Comparison of ENCODE assay signal across 12 cellular contexts in the genomic region with DNA sequence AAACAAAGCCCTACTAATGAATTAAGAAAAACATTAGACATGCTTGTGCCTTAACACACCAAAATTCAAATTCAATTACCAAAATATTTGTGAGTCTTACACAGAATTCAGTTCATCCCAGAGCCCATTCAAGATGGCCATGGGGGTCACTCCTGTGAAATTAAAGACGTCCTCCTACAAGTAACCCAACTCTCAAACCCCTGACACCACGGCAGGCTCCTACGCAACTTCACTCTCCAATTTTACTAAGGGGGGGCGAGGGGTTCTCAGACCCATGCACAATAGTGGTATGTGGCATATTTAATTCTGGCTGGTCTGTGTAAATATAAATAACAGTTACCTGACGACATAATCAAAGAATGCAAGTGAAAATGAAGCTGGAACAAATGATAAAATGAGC. TPM values are rescaled to one million over a fixed set of nuclear protein-coding genes. Genes with fewer than 3 reads are reported as not detected.
DNase-seq lines count a peak whose midpoint lies in the region; ATAC-seq, FAIRE-seq and TF ChIP-seq lines count a peak whose summit lies in the region.
"Had no signal": no experiment of that assay in that cellular context is flagged by ENCODE, and none has a peak within 500 bp of the region (broad histone marks: within the 10 kb centered on the region; RNA-seq: fewer than 3 reads in every experiment).

No MANE protein-coding gene starts in this region.

- H3K4me3 Mint-ChIP-seq in activated CD8-positive, alpha-beta T cell treated with anti-CD3 and anti-CD28 coated beads for 36 hours: peak overlapping the region; percentile 81
- no peak overlapping the region for H3K4me3 Mint-ChIP-seq in activated CD8-positive, alpha-beta T cell treated with anti-CD3 and anti-CD28 coated beads, Interleukin-2, amount 10 ng/mL, durations not matched to agents 7 days and 5 days
- peak overlapping the region; percentile 91 for H3K4me3 Mint-ChIP-seq in activated naive CD8-positive, alpha-beta T cell

- WGBS in trophoblast cell (ENCODE audit: extremely low coverage, insufficient coverage, insufficient read length): no CpG with 5 or more reads among the region's 5 CpGs

- no peak overlapping the region for H3K4ac ChIP-seq in trophoblast cell (ENCODE audit: low read depth, low read length)

- no peak overlapping the region for H4K91ac ChIP-seq in trophoblast cell (ENCODE audit: low read depth, low read length)

- H3K27ac ChIP-seq in subcutaneous abdominal adipose tissue (ENCODE audit: low read depth, low read length): peak overlapping the region; percentile 62
- H3K27ac ChIP-seq in trophoblast cell (ENCODE audit: low read depth, low read length): no peak overlapping the region

- H3K4me1 ChIP-seq in subcutaneous abdominal adipose tissue (ENCODE audit: control insufficient read depth in 5 of 5, insufficient read depth in 5 of 5, low read length in 5 of 5) (peaks cover 0 to 48% (median 42%) of the 10 kb centered on the region in 5 donors), trophoblast cell (ENCODE audit: control insufficient read depth in 1 of 2, insufficient read depth in 2 of 2, low read length in 2 of 2) (peaks cover 0 to 15% of the 10 kb centered on the region in 2 experiments)

- CTCF ChIA-PET in activated CD8-positive, alpha-beta T cell treated with anti-CD3 and anti-CD28 coated beads for 36 hours (lab: Charles Lee): interaction anchor here (1.1 kb wide), 2 partner anchors 9 to 91 kb away, joined by 3 to 5 read pairs; no protein-coding TSS in a partner anchor
- CTCF ChIA-PET in activated CD8-positive, alpha-beta T cell treated with anti-CD3 and anti-CD28 coated beads, Interleukin-2, amount 10 ng/mL, durations not matched to agents 7 days and 5 days (lab: Charles Lee): interaction anchor here (0.8 to 1.5 kb wide), 3 partner anchors 9 to 14 kb away, joined by 3 to 4 read pairs (median 3); no protein-coding TSS in a partner anchor

- H3K9me3 ChIP-seq in iPS-18c (ENCODE audit: control insufficient read depth, insufficient read depth, low read length) (no peaks in the 10 kb centered on the region), subcutaneous abdominal adipose tissue (ENCODE audit: control insufficient read depth in 5 of 5, low read length in 5 of 5) (no peaks in the 10 kb centered on the region), trophoblast cell (ENCODE audit: insufficient read depth, low read depth, low read length) (peaks cover 2% of the 10 kb centered on the region)

- intact Hi-C loops in activated CD8-positive, alpha-beta T cell treated with anti-CD3 and anti-CD28 coated beads for 36 hours (cut with micrococcal nuclease): no loop called here

- H3K4me2 ChIP-seq in trophoblast cell (ENCODE audit: low read length): no peak overlapping the region

- no peak overlapping the region for H4K12ac ChIP-seq in trophoblast cell (ENCODE audit: low read depth, low read length)

- H2AFZ ChIP-seq in trophoblast cell (ENCODE audit: insufficient read depth, low read length, poor library complexity): no peak overlapping the region

- no peak for DNase-seq in activated CD8-positive, alpha-beta T cell treated with anti-CD3 and anti-CD28 coated beads for 36 hours
- DNase-seq in activated CD8-positive, alpha-beta T cell treated with anti-CD3 and anti-CD28 coated beads, Interleukin-2, amount 10 ng/mL, durations not matched to agents 7 days and 5 days: no peak
- DNase-seq in trophoblast cell: no peak
- DNase-seq in RCC 7860 (ENCODE audit: low spot score): no peak
- no peak for DNase-seq in NCI-H226
- DNase-seq: activated CD4-positive, CD25-positive, alpha-beta regulatory T cell; DMS153; foreskin keratinocyte; NCI-H1436 treated with DMSO at 0.1 percent for 48 hours had no signal

- H3K27me3 ChIP-seq in subcutaneous abdominal adipose tissue (ENCODE audit: control insufficient read depth in 5 of 5, insufficient read depth in 4 of 5, low read length in 5 of 5): peaks cover 0 to 3% (median 0%) of the 10 kb centered on the region in 5 donors
- H3K27me3 ChIP-seq in trophoblast cell (ENCODE audit: insufficient read depth, low read length): peaks cover 5% of the 10 kb centered on the region
- H3K27me3 ChIP-seq: foreskin keratinocyte had no signal

- no peak overlapping the region for H2BK12ac ChIP-seq in trophoblast cell (ENCODE audit: low read length)

- peaks cover 8% of the 10 kb centered on the region for H3K79me1 ChIP-seq in trophoblast cell (ENCODE audit: low read length)

- no peak for ATAC-seq in activated CD8-positive, alpha-beta T cell treated with anti-CD3 and anti-CD28 coated beads for 36 hours
- no peak for ATAC-seq in activated CD8-positive, alpha-beta T cell treated with anti-CD3 and anti-CD28 coated beads, Interleukin-2, amount 10 ng/mL, durations not matched to agents 7 days and 5 days
- ATAC-seq: foreskin keratinocyte had no signal

- peaks cover 3% of the 10 kb centered on the region for H3K79me2 ChIP-seq in trophoblast cell (ENCODE audit: control insufficient read depth, insufficient read depth, low read length, poor library complexity)

- no peak for TF ChIP-seq CTCF in activated CD8-positive, alpha-beta T cell treated with anti-CD3 and anti-CD28 coated beads for 36 hours (IDR thresholded peaks at IDR 0.05)

- no peak overlapping the region for H2BK5ac ChIP-seq in trophoblast cell (ENCODE audit: low read depth, low read length, poor library complexity)

- no peak overlapping the region for H3K23ac ChIP-seq in trophoblast cell (ENCODE audit: low read length)

- FAIRE-seq in RCC 7860 (lab: Jason Lieb, UNC): no peak

- H3K9ac ChIP-seq in subcutaneous abdominal adipose tissue (ENCODE audit: low read length in 5 of 5): peak overlapping the region in 1 of 5 donors; percentile 68
- H3K9ac ChIP-seq in trophoblast cell (ENCODE audit: low read length): no peak overlapping the region

- H3K36me3 Mint-ChIP-seq in activated CD8-positive, alpha-beta T cell treated with anti-CD3 and anti-CD28 coated beads for 36 hours (ENCODE audit: low read depth): peaks cover 3% of the 10 kb centered on the region
- no peaks in the 10 kb centered on the region for H3K36me3 Mint-ChIP-seq in activated CD8-positive, alpha-beta T cell treated with anti-CD3 and anti-CD28 coated beads, Interleukin-2, amount 10 ng/mL, durations not matched to agents 7 days and 5 days (ENCODE audit: low read depth)
- no peaks in the 10 kb centered on the region for H3K36me3 Mint-ChIP-seq in activated naive CD8-positive, alpha-beta T cell

- no peak overlapping the region for H3K14ac ChIP-seq in trophoblast cell (ENCODE audit: low read length)

- no peak overlapping the region for H2AK5ac ChIP-seq in trophoblast cell (ENCODE audit: low read length)

- H2BK120ac ChIP-seq in trophoblast cell (ENCODE audit: insufficient read depth, low read length, poor library complexity): no peak overlapping the region

- no peaks in the 10 kb centered on the region for H3K9me3 Mint-ChIP-seq in activated CD8-positive, alpha-beta T cell treated with anti-CD3 and anti-CD28 coated beads for 36 hours
- no peaks in the 10 kb centered on the region for H3K9me3 Mint-ChIP-seq in activated CD8-positive, alpha-beta T cell treated with anti-CD3 and anti-CD28 coated beads, Interleukin-2, amount 10 ng/mL, durations not matched to agents 7 days and 5 days (ENCODE audit: insufficient read depth)
- no peaks in the 10 kb centered on the region for H3K9me3 Mint-ChIP-seq in activated naive CD8-positive, alpha-beta T cell (ENCODE audit: low read depth)

- peaks cover 28% of the 10 kb centered on the region for H3K27me3 Mint-ChIP-seq in activated CD8-positive, alpha-beta T cell treated with anti-CD3 and anti-CD28 coated beads for 36 hours
- H3K27me3 Mint-ChIP-seq in activated CD8-positive, alpha-beta T cell treated with anti-CD3 and anti-CD28 coated beads, Interleukin-2, amount 10 ng/mL, durations not matched to agents 7 days and 5 days (ENCODE audit: low read depth): peaks cover 38% of the 10 kb centered on the region
- H3K27me3 Mint-ChIP-seq in activated naive CD8-positive, alpha-beta T cell: no peaks in the 10 kb centered on the region

- H3K4me1 Mint-ChIP-seq in activated CD8-positive, alpha-beta T cell treated with anti-CD3 and anti-CD28 coated beads for 36 hours (ENCODE audit: low read depth): peaks cover 24% of the 10 kb centered on the region
- peaks cover 26% of the 10 kb centered on the region for H3K4me1 Mint-ChIP-seq in activated CD8-positive, alpha-beta T cell treated with anti-CD3 and anti-CD28 coated beads, Interleukin-2, amount 10 ng/mL, durations not matched to agents 7 days and 5 days (ENCODE audit: low read depth)
- peaks cover 41% of the 10 kb centered on the region for H3K4me1 Mint-ChIP-seq in activated naive CD8-positive, alpha-beta T cell (ENCODE audit: low read depth)

- H4K8ac ChIP-seq in trophoblast cell (ENCODE audit: low read depth, low read length): no peak overlapping the region

- POLR2A ChIA-PET in activated CD8-positive, alpha-beta T cell treated with anti-CD3 and anti-CD28 coated beads for 36 hours (lab: Charles Lee): interaction anchor here (1.3 to 1.6 kb wide), 2 partner anchors 9 to 39 kb away, joined by 3 read pairs; no protein-coding TSS in a partner anchor
- POLR2A ChIA-PET in activated CD8-positive, alpha-beta T cell treated with anti-CD3 and anti-CD28 coated beads, Interleukin-2, amount 10 ng/mL, durations not matched to agents 7 days and 5 days (lab: Charles Lee): no interaction called here

- no peak overlapping the region for H3K27ac Mint-ChIP-seq in activated CD8-positive, alpha-beta T cell treated with anti-CD3 and anti-CD28 coated beads for 36 hours
- no peak overlapping the region for H3K27ac Mint-ChIP-seq in activated CD8-positive, alpha-beta T cell treated with anti-CD3 and anti-CD28 coated beads, Interleukin-2, amount 10 ng/mL, durations not matched to agents 7 days and 5 days
- H3K27ac Mint-ChIP-seq in activated naive CD8-positive, alpha-beta T cell: no peak overlapping the region

- H3K4me3 ChIP-seq in iPS-18c (ENCODE audit: insufficient read depth, low read depth, low read length): peak overlapping the region; percentile 26; the same call in 1 of the 2 replicates
- peak overlapping the region in 4 of 5 donors; percentile 53 to 81 (median 73) for H3K4me3 ChIP-seq in subcutaneous abdominal adipose tissue (ENCODE audit: low read depth in 1 of 5, low read length in 5 of 5)
- no peak overlapping the region for H3K4me3 ChIP-seq in trophoblast cell (ENCODE audit: low read depth, low read length)

- H3K36me3 ChIP-seq in subcutaneous abdominal adipose tissue (ENCODE audit: control insufficient read depth in 5 of 5, insufficient read depth in 5 of 5, low read length in 5 of 5): no peaks in the 10 kb centered on the region
- H3K36me3 ChIP-seq in trophoblast cell (ENCODE audit: control insufficient read depth in 1 of 2, insufficient read depth in 2 of 2, low read length in 2 of 2): no peaks in the 10 kb centered on the region

- H3K18ac ChIP-seq in trophoblast cell (ENCODE audit: low read length): no peak overlapping the region

RNA-seq across cellular contexts. Expression of a gene that starts 5.0 kb away (rescaled TPM):
- 10 to 100 TPM in 1 of 2 experiments, 1 to 10 TPM in 1; 7.0 to 10.5 TPM for total RNA-seq in activated CD8-positive, alpha-beta T cell treated with anti-CD3 and anti-CD28 coated beads for 36 hours
- total RNA-seq in activated CD8-positive, alpha-beta T cell treated with anti-CD3 and anti-CD28 coated beads, Interleukin-2, amount 10 ng/mL, durations not matched to agents 7 days and 5 days: 1 to 10 TPM; 2.5 to 3.3 TPM
- 6.6 and 8.8 TPM in 2 replicates for polyA plus RNA-seq in trophoblast cell (2013)
